ENCODE assay signal across 15 cellular contexts in genomic region chr6:144878577-144878976, GRCh38.
"Had no signal": no experiment of that assay in that cellular context is flagged by ENCODE, and none has a peak within 500 bp of the region (broad histone marks: within the 10 kb centered on the region; RNA-seq: fewer than 3 reads in every experiment).

No MANE protein-coding gene starts in this region.

- DNase-seq: activated CD4-positive, alpha-beta T cell treated with anti-CD3 and anti-CD28 coated beads, Interleukin-2, amount 10 ng/mL, durations not matched to agents 7 days and 5 days; activated CD4-positive, CD25-positive, alpha-beta regulatory T cell; activated T-cell treated with anti-CD3 and anti-CD28 coated beads for 4 hours; caudate nucleus; effector CD8-positive, alpha-beta T cell; heart left ventricle; nephron progenitor cell; psoas muscle; sigmoid colon; stimulated activated CD4-positive, alpha-beta T cell treated with anti-CD3 and anti-CD28 coated beads, Interleukin-2, amount 100 ng/mL, for 24 hours; stimulated activated naive CD4-positive, alpha-beta T cell; substantia nigra; trophoblast cell had no signal

- ATAC-seq: activated T-helper 17 cell treated with anti-CD3 and anti-CD28 coated beads, Interleukin-2, amount 50 U/mL, for 72 hours; heart left ventricle; left lobe of liver; psoas muscle had no signal
